In the genomic region with DNA sequence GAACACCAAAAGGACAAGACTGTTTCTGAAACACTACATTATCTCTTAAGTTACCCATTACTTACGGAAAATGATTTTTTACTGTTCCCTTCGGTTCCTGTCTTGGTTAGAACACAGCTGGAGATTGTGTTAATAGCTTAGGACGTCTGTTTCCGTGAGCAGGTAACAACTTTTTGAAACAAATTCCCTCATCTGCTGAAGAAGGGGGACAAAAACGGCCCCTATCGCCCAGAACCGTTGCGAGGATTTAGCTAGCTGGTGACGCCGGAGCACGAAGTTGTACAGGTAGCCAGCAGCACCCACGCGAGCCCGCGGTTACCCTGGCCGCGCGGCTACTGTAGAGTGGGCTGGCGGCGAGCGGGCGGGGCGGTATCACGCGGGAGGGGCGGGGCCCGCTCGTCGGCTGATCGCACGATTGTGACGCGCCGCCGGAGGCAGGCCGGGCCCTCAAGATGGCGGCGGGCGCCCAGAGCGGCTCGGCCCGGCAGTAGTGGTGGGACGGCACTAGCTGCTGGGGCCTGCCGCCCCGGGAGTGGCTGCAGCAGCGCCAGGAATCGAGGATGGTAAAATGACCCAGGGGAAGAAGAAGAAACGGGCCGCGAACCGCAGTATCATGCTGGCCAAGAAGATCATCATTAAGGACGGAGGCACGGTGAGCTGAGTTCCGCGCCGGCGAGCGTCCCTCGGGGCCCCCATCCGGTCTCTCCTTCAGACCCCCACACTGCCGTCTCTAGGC, we compare ENCODE assay signal across 1 cellular context.
A peak's percentile ranks its signal among the peaks of the same experiment; 100 is the strongest.
TF ChIP-seq lines count a peak whose summit lies in the region.

No MANE protein-coding gene starts in this region.

TF ChIP-seq in WTC11, 78 proteins besides CTCF, POLR2A, EP300 and RAD21 (continued from another document and continues in another):
- no peak for TF ChIP-seq MXD4 (CRISPR knock-in tag; IDR thresholded peaks at IDR 0.05; ENCODE audit: borderline replicate concordance)
- peak; percentile 90 for TF ChIP-seq FOXP1 (CRISPR knock-in tag; IDR thresholded peaks at IDR 0.05; ENCODE audit: borderline replicate concordance)
- TF ChIP-seq TEAD1 (CRISPR knock-in tag; IDR thresholded peaks at IDR 0.05) = peak; percentile 77
- TF ChIP-seq, protein P1, sequence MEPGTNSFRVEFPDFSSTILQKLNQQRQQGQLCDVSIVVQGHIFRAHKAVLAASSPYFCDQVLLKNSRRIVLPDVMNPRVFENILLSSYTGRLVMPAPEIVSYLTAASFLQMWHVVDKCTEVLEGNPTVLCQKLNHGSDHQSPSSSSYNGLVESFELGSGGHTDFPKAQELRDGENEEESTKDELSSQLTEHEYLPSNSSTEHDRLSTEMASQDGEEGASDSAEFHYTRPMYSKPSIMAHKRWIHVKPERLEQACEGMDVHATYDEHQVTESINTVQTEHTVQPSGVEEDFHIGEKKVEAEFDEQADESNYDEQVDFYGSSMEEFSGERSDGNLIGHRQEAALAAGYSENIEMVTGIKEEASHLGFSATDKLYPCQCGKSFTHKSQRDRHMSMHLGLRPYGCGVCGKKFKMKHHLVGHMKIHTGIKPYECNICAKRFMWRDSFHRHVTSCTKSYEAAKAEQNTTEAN (CRISPR knock-in tag; IDR thresholded peaks at IDR 0.05) = peak; percentile 87
- TF ChIP-seq NFATC4 (CRISPR knock-in tag; IDR thresholded peaks at IDR 0.05) = no peak
- TF ChIP-seq SMAD3 (CRISPR knock-in tag; IDR thresholded peaks at IDR 0.05; ENCODE audit: borderline replicate concordance) = peak; percentile 78
- TF ChIP-seq KAT7 (CRISPR knock-in tag; IDR thresholded peaks at IDR 0.05; ENCODE audit: borderline replicate concordance) = peak; percentile 60; the same call in 1 of the 2 replicates
- no peak for TF ChIP-seq CBFB (CRISPR knock-in tag; IDR thresholded peaks at IDR 0.05; ENCODE audit: low read depth)
- TF ChIP-seq, protein P2, sequence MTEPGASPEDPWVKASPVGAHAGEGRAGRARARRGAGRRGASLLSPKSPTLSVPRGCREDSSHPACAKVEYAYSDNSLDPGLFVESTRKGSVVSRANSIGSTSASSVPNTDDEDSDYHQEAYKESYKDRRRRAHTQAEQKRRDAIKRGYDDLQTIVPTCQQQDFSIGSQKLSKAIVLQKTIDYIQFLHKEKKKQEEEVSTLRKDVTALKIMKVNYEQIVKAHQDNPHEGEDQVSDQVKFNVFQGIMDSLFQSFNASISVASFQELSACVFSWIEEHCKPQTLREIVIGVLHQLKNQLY (CRISPR knock-in tag; IDR thresholded peaks at IDR 0.05) = 0 out of 2 replicates have a peak, but pooled peaks have one; percentile 82
- TF ChIP-seq TP53 (CRISPR knock-in tag; IDR thresholded peaks at IDR 0.05) = no peak; the same call in 1 of the 2 replicates
- peak; percentile 77; the same call in 1 of the 2 replicates for TF ChIP-seq NFE2L1 (CRISPR knock-in tag; IDR thresholded peaks at IDR 0.05)
- TF ChIP-seq CREM (CRISPR knock-in tag; IDR thresholded peaks at IDR 0.05) = peak; percentile 64
- TF ChIP-seq SP1 (CRISPR knock-in tag; conservative IDR thresholded peaks at IDR 0.05) = peak; percentile 97
- TF ChIP-seq GTF2I (CRISPR knock-in tag; conservative IDR thresholded peaks at IDR 0.05) = no peak
- TF ChIP-seq, protein P3, sequence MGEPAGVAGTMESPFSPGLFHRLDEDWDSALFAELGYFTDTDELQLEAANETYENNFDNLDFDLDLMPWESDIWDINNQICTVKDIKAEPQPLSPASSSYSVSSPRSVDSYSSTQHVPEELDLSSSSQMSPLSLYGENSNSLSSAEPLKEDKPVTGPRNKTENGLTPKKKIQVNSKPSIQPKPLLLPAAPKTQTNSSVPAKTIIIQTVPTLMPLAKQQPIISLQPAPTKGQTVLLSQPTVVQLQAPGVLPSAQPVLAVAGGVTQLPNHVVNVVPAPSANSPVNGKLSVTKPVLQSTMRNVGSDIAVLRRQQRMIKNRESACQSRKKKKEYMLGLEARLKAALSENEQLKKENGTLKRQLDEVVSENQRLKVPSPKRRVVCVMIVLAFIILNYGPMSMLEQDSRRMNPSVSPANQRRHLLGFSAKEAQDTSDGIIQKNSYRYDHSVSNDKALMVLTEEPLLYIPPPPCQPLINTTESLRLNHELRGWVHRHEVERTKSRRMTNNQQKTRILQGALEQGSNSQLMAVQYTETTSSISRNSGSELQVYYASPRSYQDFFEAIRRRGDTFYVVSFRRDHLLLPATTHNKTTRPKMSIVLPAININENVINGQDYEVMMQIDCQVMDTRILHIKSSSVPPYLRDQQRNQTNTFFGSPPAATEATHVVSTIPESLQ (CRISPR knock-in tag; IDR thresholded peaks at IDR 0.05) = no peak
- TF ChIP-seq, protein P4, sequence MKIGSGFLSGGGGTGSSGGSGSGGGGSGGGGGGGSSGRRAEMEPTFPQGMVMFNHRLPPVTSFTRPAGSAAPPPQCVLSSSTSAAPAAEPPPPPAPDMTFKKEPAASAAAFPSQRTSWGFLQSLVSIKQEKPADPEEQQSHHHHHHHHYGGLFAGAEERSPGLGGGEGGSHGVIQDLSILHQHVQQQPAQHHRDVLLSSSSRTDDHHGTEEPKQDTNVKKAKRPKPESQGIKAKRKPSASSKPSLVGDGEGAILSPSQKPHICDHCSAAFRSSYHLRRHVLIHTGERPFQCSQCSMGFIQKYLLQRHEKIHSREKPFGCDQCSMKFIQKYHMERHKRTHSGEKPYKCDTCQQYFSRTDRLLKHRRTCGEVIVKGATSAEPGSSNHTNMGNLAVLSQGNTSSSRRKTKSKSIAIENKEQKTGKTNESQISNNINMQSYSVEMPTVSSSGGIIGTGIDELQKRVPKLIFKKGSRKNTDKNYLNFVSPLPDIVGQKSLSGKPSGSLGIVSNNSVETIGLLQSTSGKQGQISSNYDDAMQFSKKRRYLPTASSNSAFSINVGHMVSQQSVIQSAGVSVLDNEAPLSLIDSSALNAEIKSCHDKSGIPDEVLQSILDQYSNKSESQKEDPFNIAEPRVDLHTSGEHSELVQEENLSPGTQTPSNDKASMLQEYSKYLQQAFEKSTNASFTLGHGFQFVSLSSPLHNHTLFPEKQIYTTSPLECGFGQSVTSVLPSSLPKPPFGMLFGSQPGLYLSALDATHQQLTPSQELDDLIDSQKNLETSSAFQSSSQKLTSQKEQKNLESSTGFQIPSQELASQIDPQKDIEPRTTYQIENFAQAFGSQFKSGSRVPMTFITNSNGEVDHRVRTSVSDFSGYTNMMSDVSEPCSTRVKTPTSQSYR (CRISPR knock-in tag; IDR thresholded peaks at IDR 0.05) = 0 out of 2 replicates have a peak, but pooled peaks have one; percentile 1
- TF ChIP-seq ZNF423 (CRISPR knock-in tag; IDR thresholded peaks at IDR 0.05) = no peak
- TF ChIP-seq, protein P5, sequence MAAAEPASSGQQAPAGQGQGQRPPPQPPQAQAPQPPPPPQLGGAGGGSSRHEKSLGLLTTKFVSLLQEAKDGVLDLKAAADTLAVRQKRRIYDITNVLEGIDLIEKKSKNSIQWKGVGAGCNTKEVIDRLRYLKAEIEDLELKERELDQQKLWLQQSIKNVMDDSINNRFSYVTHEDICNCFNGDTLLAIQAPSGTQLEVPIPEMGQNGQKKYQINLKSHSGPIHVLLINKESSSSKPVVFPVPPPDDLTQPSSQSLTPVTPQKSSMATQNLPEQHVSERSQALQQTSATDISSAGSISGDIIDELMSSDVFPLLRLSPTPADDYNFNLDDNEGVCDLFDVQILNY (CRISPR knock-in tag; IDR thresholded peaks at IDR 0.05) = peak; percentile 72; the same call in 1 of the 2 replicates
- 0 out of 2 replicates have a peak, but pooled peaks have one; percentile 17 for TF ChIP-seq ZNF317 (CRISPR knock-in tag; IDR thresholded peaks at IDR 0.05; ENCODE audit: borderline replicate concordance, low read depth)
- TF ChIP-seq, protein P6, sequence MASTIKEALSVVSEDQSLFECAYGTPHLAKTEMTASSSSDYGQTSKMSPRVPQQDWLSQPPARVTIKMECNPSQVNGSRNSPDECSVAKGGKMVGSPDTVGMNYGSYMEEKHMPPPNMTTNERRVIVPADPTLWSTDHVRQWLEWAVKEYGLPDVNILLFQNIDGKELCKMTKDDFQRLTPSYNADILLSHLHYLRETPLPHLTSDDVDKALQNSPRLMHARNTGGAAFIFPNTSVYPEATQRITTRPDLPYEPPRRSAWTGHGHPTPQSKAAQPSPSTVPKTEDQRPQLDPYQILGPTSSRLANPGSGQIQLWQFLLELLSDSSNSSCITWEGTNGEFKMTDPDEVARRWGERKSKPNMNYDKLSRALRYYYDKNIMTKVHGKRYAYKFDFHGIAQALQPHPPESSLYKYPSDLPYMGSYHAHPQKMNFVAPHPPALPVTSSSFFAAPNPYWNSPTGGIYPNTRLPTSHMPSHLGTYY (CRISPR knock-in tag; IDR thresholded peaks at IDR 0.05) = no peak
- TF ChIP-seq ESRRA (CRISPR knock-in tag; IDR thresholded peaks at IDR 0.05; ENCODE audit: borderline replicate concordance) = no peak
- TF ChIP-seq ZNF138 (CRISPR knock-in tag; conservative IDR thresholded peaks at IDR 0.05) = peak; percentile 89; the same call in 1 of the 2 replicates
- TF ChIP-seq ETV6 (CRISPR knock-in tag; IDR thresholded peaks at IDR 0.05) = peak; percentile 79
- peak; percentile 22; the same call in 1 of the 2 replicates for TF ChIP-seq TEAD4 (CRISPR knock-in tag; IDR thresholded peaks at IDR 0.05)
- TF ChIP-seq CREB1 (CRISPR knock-in tag; IDR thresholded peaks at IDR 0.05) = 0 out of 2 replicates have a peak, but pooled peaks have one; percentile 37
- peak; percentile 74 for TF ChIP-seq FOXK1 (CRISPR knock-in tag; IDR thresholded peaks at IDR 0.05)
- TF ChIP-seq ELF4 (CRISPR knock-in tag; IDR thresholded peaks at IDR 0.05; ENCODE audit: low read depth) = no peak
- TF ChIP-seq ZNF416 (CRISPR knock-in tag; IDR thresholded peaks at IDR 0.05) = no peak
- TF ChIP-seq RELA (CRISPR knock-in tag; IDR thresholded peaks at IDR 0.05; ENCODE audit: borderline replicate concordance) = no peak
- no peak for TF ChIP-seq ZNF671 (CRISPR knock-in tag; IDR thresholded peaks at IDR 0.05)
- TF ChIP-seq, protein P7, sequence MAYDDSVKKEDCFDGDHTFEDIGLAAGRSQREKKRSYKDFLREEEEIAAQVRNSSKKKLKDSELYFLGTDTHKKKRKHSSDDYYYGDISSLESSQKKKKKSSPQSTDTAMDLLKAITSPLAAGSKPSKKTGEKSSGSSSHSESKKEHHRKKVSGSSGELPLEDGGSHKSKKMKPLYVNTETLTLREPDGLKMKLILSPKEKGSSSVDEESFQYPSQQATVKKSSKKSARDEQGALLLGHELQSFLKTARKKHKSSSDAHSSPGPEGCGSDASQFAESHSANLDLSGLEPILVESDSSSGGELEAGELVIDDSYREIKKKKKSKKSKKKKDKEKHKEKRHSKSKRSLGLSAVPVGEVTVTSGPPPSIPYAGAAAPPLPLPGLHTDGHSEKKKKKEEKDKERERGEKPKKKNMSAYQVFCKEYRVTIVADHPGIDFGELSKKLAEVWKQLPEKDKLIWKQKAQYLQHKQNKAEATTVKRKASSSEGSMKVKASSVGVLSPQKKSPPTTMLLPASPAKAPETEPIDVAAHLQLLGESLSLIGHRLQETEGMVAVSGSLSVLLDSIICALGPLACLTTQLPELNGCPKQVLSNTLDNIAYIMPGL (CRISPR knock-in tag; IDR thresholded peaks at IDR 0.05) = peak; percentile 82; the same call in 1 of the 2 replicates
- TF ChIP-seq, protein P8, sequence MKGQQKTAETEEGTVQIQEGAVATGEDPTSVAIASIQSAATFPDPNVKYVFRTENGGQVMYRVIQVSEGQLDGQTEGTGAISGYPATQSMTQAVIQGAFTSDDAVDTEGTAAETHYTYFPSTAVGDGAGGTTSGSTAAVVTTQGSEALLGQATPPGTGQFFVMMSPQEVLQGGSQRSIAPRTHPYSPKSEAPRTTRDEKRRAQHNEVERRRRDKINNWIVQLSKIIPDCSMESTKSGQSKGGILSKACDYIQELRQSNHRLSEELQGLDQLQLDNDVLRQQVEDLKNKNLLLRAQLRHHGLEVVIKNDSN (CRISPR knock-in tag; IDR thresholded peaks at IDR 0.05) = peak; percentile 72
- TF ChIP-seq, protein P9, sequence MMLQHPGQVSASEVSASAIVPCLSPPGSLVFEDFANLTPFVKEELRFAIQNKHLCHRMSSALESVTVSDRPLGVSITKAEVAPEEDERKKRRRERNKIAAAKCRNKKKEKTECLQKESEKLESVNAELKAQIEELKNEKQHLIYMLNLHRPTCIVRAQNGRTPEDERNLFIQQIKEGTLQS (CRISPR knock-in tag; conservative IDR thresholded peaks at IDR 0.05) = no peak
- TF ChIP-seq, protein P10, sequence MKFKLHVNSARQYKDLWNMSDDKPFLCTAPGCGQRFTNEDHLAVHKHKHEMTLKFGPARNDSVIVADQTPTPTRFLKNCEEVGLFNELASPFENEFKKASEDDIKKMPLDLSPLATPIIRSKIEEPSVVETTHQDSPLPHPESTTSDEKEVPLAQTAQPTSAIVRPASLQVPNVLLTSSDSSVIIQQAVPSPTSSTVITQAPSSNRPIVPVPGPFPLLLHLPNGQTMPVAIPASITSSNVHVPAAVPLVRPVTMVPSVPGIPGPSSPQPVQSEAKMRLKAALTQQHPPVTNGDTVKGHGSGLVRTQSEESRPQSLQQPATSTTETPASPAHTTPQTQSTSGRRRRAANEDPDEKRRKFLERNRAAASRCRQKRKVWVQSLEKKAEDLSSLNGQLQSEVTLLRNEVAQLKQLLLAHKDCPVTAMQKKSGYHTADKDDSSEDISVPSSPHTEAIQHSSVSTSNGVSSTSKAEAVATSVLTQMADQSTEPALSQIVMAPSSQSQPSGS (CRISPR knock-in tag; IDR thresholded peaks at IDR 0.05; ENCODE audit: borderline replicate concordance, low read depth) = no peak
- TF ChIP-seq, protein P11, sequence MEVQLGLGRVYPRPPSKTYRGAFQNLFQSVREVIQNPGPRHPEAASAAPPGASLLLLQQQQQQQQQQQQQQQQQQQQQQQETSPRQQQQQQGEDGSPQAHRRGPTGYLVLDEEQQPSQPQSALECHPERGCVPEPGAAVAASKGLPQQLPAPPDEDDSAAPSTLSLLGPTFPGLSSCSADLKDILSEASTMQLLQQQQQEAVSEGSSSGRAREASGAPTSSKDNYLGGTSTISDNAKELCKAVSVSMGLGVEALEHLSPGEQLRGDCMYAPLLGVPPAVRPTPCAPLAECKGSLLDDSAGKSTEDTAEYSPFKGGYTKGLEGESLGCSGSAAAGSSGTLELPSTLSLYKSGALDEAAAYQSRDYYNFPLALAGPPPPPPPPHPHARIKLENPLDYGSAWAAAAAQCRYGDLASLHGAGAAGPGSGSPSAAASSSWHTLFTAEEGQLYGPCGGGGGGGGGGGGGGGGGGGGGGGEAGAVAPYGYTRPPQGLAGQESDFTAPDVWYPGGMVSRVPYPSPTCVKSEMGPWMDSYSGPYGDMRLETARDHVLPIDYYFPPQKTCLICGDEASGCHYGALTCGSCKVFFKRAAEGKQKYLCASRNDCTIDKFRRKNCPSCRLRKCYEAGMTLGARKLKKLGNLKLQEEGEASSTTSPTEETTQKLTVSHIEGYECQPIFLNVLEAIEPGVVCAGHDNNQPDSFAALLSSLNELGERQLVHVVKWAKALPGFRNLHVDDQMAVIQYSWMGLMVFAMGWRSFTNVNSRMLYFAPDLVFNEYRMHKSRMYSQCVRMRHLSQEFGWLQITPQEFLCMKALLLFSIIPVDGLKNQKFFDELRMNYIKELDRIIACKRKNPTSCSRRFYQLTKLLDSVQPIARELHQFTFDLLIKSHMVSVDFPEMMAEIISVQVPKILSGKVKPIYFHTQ (CRISPR knock-in tag; IDR thresholded peaks at IDR 0.05) = no peak
- TF ChIP-seq GRHL2 (CRISPR knock-in tag; IDR thresholded peaks at IDR 0.05; ENCODE audit: insufficient replicate concordance, severe bottlenecking) = no peak
- TF ChIP-seq GABPB1 (CRISPR knock-in tag; IDR thresholded peaks at IDR 0.05) = peak; percentile 47
- TF ChIP-seq, protein P12, sequence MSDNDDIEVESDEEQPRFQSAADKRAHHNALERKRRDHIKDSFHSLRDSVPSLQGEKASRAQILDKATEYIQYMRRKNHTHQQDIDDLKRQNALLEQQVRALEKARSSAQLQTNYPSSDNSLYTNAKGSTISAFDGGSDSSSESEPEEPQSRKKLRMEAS (CRISPR knock-in tag; IDR thresholded peaks at IDR 0.05) = peak; percentile 67
